ENCODE assay signal across 8 cellular contexts in the genomic region with DNA sequence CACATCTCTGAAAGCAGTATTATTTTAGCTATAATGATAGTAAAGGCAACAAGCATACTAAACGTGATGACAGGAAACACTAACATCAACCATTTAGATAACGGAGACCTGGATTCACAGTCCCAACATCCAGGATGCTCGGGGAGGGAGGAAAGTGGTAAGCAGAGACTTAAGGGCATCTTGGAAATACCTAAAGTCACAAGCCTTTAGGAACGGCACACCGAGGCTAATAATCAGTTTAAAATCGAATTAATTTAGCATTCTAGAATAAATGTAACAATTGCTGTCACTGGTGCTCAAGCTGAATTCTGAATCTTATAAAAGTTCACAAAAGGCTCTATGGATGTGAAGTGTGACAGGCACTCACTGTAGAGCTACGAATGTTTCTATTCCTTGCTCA. TPM values are rescaled to one million over a fixed set of nuclear protein-coding genes. Genes with fewer than 3 reads are reported as not detected.
DNase-seq lines count a peak whose midpoint lies in the region; ATAC-seq lines count a peak whose summit lies in the region.

No MANE protein-coding gene starts in this region.

- H3K36me3 ChIP-seq in effector memory CD4-positive, alpha-beta T cell (ENCODE audit: control insufficient read depth, insufficient read depth, low read length), result no peaks in the 10 kb centered on the region
- H3K36me3 ChIP-seq in neuron (ENCODE audit: insufficient read depth, low read length), result peaks cover 2% of the 10 kb centered on the region

- peak overlapping the region; percentile 91 for H2AFZ ChIP-seq in neuron (ENCODE audit: low read depth, low read length)

- DNase-seq in Caki2 (ENCODE audit: low read depth) (peak; percentile 5), NCI-H1417 treated with DMSO at 0.1 percent for 48 hours (lab: John Stamatoyannopoulos, UW) (peak; percentile 15), sciatic nerve (ENCODE audit: low spot score) (no peak)
- no peak for DNase-seq in effector memory CD4-positive, alpha-beta T cell
- DNase-seq in stimulated activated CD4-positive, alpha-beta T cell treated with anti-CD3 and anti-CD28 coated beads, Interleukin-12 subunit alpha, Interleukin-12 subunit beta, amount 100 ng/mL, for 4 hours, result no peak
- DNase-seq in activated CD4-positive, CD25-positive, alpha-beta regulatory T cell treated with anti-CD3 and anti-CD28 coated beads, Interleukin-2, amount 50 U/mL, for 72 hours, result no peak

- peak overlapping the region; percentile 75 for H3K4me3 ChIP-seq in effector memory CD4-positive, alpha-beta T cell (ENCODE audit: insufficient read depth, low read depth, low read length, poor library complexity, severe bottlenecking)
- peak overlapping the region; percentile 97 for H3K4me3 ChIP-seq in neuron (ENCODE audit: low read length)

- H3K27me3 ChIP-seq in effector memory CD4-positive, alpha-beta T cell (replicated peaks; ENCODE audit: control insufficient read depth, insufficient read depth, low read length, poor library complexity, severe bottlenecking), result no peaks in the 10 kb centered on the region
- H3K27me3 ChIP-seq in neuron (ENCODE audit: insufficient read depth, low read length), result no peaks in the 10 kb centered on the region

- no peaks in the 10 kb centered on the region for H3K9me3 ChIP-seq in effector memory CD4-positive, alpha-beta T cell (ENCODE audit: control insufficient read depth, low read length)
- no peaks in the 10 kb centered on the region for H3K9me3 ChIP-seq in neuron (ENCODE audit: low read length)

- in situ Hi-C loops in Caki2 (cut with HindIII; ENCODE audit: low pct_unique_long_range_greater_than_20kb, low sequenced_read_pairs), result no loop called here

- H3K27ac ChIP-seq in effector memory CD4-positive, alpha-beta T cell (ENCODE audit: insufficient read depth, low read length, poor library complexity, severe bottlenecking), result peak overlapping the region; percentile 96

- intact Hi-C loops in sciatic nerve (cut with DNase I), result no loop called here

- H3K4me1 ChIP-seq in effector memory CD4-positive, alpha-beta T cell (ENCODE audit: control insufficient read depth, insufficient read depth, low read length, poor library complexity, severe bottlenecking), result peaks cover 48% of the 10 kb centered on the region
- peaks cover 11% of the 10 kb centered on the region for H3K4me1 ChIP-seq in neuron (ENCODE audit: insufficient read depth, low read length)

- ATAC-seq in sciatic nerve (no peak), GM18873 (IDR thresholded peaks at IDR 0.05; ENCODE audit: low FRiP score, unreplicated experiment) (no peak)

RNA-seq across cellular contexts. Expression of a gene that starts 1.3 kb away (rescaled TPM):
- 31.8 and 62.4 TPM in 2 replicates for total RNA-seq in Caki2 (2014; rRNA removed; shearing (Covaris generic); ENCODE audit: low replicate concordance)
- total RNA-seq in sciatic nerve, result 88.3 TPM

Comparison
In these comparisons a context has a peak if more than half of its experiments do, and no peak if none do; other contexts are left out.
1. DNase-seq: peak in Caki2 (single experiment) and NCI-H1417 treated with DMSO at 0.1 percent for 48 hours (single experiment); none in effector memory CD4-positive, alpha-beta T cell (0 of 3), stimulated activated CD4-positive, alpha-beta T cell treated with anti-CD3 and anti-CD28 coated beads, Interleukin-12 subunit alpha, Interleukin-12 subunit beta, amount 100 ng/mL, for 4 hours (single experiment), activated CD4-positive, CD25-positive, alpha-beta regulatory T cell treated with anti-CD3 and anti-CD28 coated beads, Interleukin-2, amount 50 U/mL, for 72 hours (single experiment) and sciatic nerve (single experiment).